ENCODE assay signal across 17 cellular contexts in genomic region chr6:33779895-33780294, GRCh38. TPM values are rescaled to one million over a fixed set of nuclear protein-coding genes. Genes with fewer than 3 reads are reported as not detected.
DNase-seq lines count a peak whose midpoint lies in the region; ATAC-seq, FAIRE-seq and TF ChIP-seq lines count a peak whose summit lies in the region.
"Had no signal": no experiment of that assay in that cellular context is flagged by ENCODE, and none has a peak within 500 bp of the region (broad histone marks: within the 10 kb centered on the region; RNA-seq: fewer than 3 reads in every experiment).

No MANE protein-coding gene starts in this region.

- intact Hi-C loops in endothelial cell of umbilical vein (cut with micrococcal nuclease): loop anchor here (2.0 to 5.0 kb wide), 2 partner anchors 61 to 457 kb away; partner anchors contain the start of gene HMGA1

- H3K4me3 ChIP-seq in endothelial cell of umbilical vein (replicated peaks in 1 of 3; ENCODE audit: insufficient read depth in 1 of 3, low read depth in 1 of 3, low read length in 3 of 3): no peak overlapping the region
- H3K4me3 ChIP-seq in neural progenitor cell: no peak overlapping the region
- H3K4me3 ChIP-seq: HAP-1 had no signal

- H3K36me3 ChIP-seq in endothelial cell of umbilical vein (ENCODE audit: control insufficient read depth in 2 of 2, extremely low read depth in 1 of 2, insufficient read depth in 2 of 2, low read length in 2 of 2): peaks cover 40 to 69% of the 10 kb centered on the region in 2 experiments
- H3K36me3 ChIP-seq in neural progenitor cell: no peaks in the 10 kb centered on the region

- POLR2A ChIA-PET in endothelial cell of umbilical vein (lab: Charles Lee): interaction anchor here (3.5 kb wide), 1 partner anchor 8 kb away, joined by 25 read pairs; no protein-coding TSS in a partner anchor

- peak overlapping the region; percentile 37; the same call in 1 of the 2 replicates for H3K27ac ChIP-seq in VCaP
- H3K27ac ChIP-seq in endothelial cell of umbilical vein (ENCODE audit: insufficient read depth, low read depth, low read length): peak overlapping the region; percentile 96
- no peak overlapping the region for H3K27ac ChIP-seq in neural progenitor cell

- H3K79me2 ChIP-seq in endothelial cell of umbilical vein (ENCODE audit: control insufficient read depth, insufficient read depth, low read length) (peaks cover 21% of the 10 kb centered on the region), neural progenitor cell (ENCODE audit: low read depth) (peaks cover 8% of the 10 kb centered on the region)

- TF ChIP-seq CTCF in VCaP (conservative IDR thresholded peaks at IDR 0.05) (no peak), endothelial cell of umbilical vein (IDR thresholded peaks at IDR 0.05; ENCODE audit: extremely low read depth in 1 of 2, insufficient read depth in 1 of 2, low read depth in 1 of 2, low read length in 2 of 2) (no peak), neural progenitor cell (IDR thresholded peaks at IDR 0.05) (no peak)

- no peak for TF ChIP-seq POLR2A in endothelial cell of umbilical vein (IDR thresholded peaks at IDR 0.05; ENCODE audit: low read depth, low read length)

- no TSS peak for BruUV-seq in endothelial cell of umbilical vein (replicated peaks; lab: Mats Ljungman, UMichigan)

- no peak overlapping the region for H2AFZ ChIP-seq in endothelial cell of umbilical vein (ENCODE audit: low read depth, low read length)
- H2AFZ ChIP-seq in neural progenitor cell (replicated peaks): no peak overlapping the region

- CTCF ChIA-PET in endothelial cell of umbilical vein (lab: Charles Lee): interaction anchor here (1.1 to 3.3 kb wide), 4 partner anchors 8 to 248 kb away, joined by 5 to 15 read pairs (median 8); partner anchors contain the start of gene LEMD2

- FAIRE-seq in HTR-8/SVneo (lab: Jason Lieb, UNC) (peak; percentile 13), endothelial cell of umbilical vein (lab: Jason Lieb, UNC) (peak; percentile 69)

- H3K27me3 ChIP-seq in endothelial cell of umbilical vein (ENCODE audit: control insufficient read depth in 2 of 2, insufficient read depth in 2 of 2, low read length in 2 of 2): no peaks in the 10 kb centered on the region
- H3K27me3 ChIP-seq in neural progenitor cell: no peaks in the 10 kb centered on the region

- H3K9ac ChIP-seq in endothelial cell of umbilical vein (replicated peaks; ENCODE audit: extremely low read depth, insufficient read depth, low read length) (no peak overlapping the region), neural progenitor cell (no peak overlapping the region)
- H3K9ac ChIP-seq: SK-N-SH had no signal

- H3K4me1 ChIP-seq in endothelial cell of umbilical vein (ENCODE audit: control insufficient read depth, extremely low read depth, insufficient read depth, low read length): peaks cover 42% of the 10 kb centered on the region
- H3K4me1 ChIP-seq in neural progenitor cell: peaks cover 45% of the 10 kb centered on the region

- peaks cover 7% of the 10 kb centered on the region for H3K27me3 Mint-ChIP-seq in neural progenitor cell (ENCODE audit: insufficient read depth, low read depth)

- dilution Hi-C loops in endothelial cell of umbilical vein (cut with MboI; ENCODE audit: extremely low pct_ligation_motif_present, low sequenced_read_pairs): no loop called here

- H3K9me3 ChIP-seq in endothelial cell of umbilical vein (replicated peaks; ENCODE audit: control insufficient read depth, insufficient read depth, low read length): no peaks in the 10 kb centered on the region
- H3K9me3 ChIP-seq in neural progenitor cell (ENCODE audit: low read depth): no peaks in the 10 kb centered on the region
- H3K9me3 ChIP-seq: HAP-1, SK-N-SH had no signal

- no peak overlapping the region for H3K27ac Mint-ChIP-seq in neural progenitor cell

- H4K20me1 ChIP-seq in endothelial cell of umbilical vein (replicated peaks; ENCODE audit: control insufficient read depth, extremely low read depth, insufficient read depth, low read length) (no peaks in the 10 kb centered on the region), neural progenitor cell (ENCODE audit: low read depth) (peaks cover 64% of the 10 kb centered on the region)

- peaks cover 58% of the 10 kb centered on the region for H3K36me3 Mint-ChIP-seq in neural progenitor cell

- H3K9me1 ChIP-seq in endothelial cell of umbilical vein (replicated peaks; ENCODE audit: control insufficient read depth, extremely low read depth, insufficient read depth, low read length): no peaks in the 10 kb centered on the region

- H3F3A ChIP-seq in neural progenitor cell (ENCODE audit: low read depth): peaks cover 47% of the 10 kb centered on the region

- H3K4me2 ChIP-seq in endothelial cell of umbilical vein (ENCODE audit: insufficient read depth, low read length) (peak overlapping the region; percentile 9), neural progenitor cell (no peak overlapping the region)

- ATAC-seq in stimulated activated naive CD8-positive, alpha-beta T cell treated with anti-CD3 and anti-CD28 coated beads, Interleukin-15, Interleukin-2, amounts not matched to agents 100 U/mL and 50 U/mL, for 24 hours: no peak
- no peak for ATAC-seq in GM19351 (IDR thresholded peaks at IDR 0.05; ENCODE audit: unreplicated experiment)

- DNase-seq in HTR-8/SVneo (ENCODE audit: insufficient read length, low spot score) (no peak), endothelial cell of umbilical vein (ENCODE audit: low read depth, low spot score) (no peak), neural progenitor cell (ENCODE audit: low spot score) (no peak), SW480 (ENCODE audit: low spot score) (no peak), foreskin melanocyte (no peak)
- no peak for DNase-seq in stimulated activated naive CD8-positive, alpha-beta T cell treated with anti-CD3 and anti-CD28 coated beads, Interleukin-15, Interleukin-2, amounts not matched to agents 100 U/mL and 50 U/mL, for 24 hours
- DNase-seq: DMS 273 treated with DMSO at 0.1 percent for 48 hours; NCI-H1436; NCI-H2081 treated with DMSO at 0.1 percent for 48 hours; NCI-H226; NCI-H69; NK-92 treated with Interleukin-12 subunit alpha and Interleukin-12 subunit beta, amount 100 ng/mL, for 24 hours had no signal

- H3K4me3 Mint-ChIP-seq in neural progenitor cell: peak overlapping the region; percentile 48

- H3K9me3 Mint-ChIP-seq in neural progenitor cell: no peaks in the 10 kb centered on the region

- H3K4me1 Mint-ChIP-seq in neural progenitor cell: peaks cover 75% of the 10 kb centered on the region

TF ChIP-seq in endothelial cell of umbilical vein, 7 proteins besides CTCF, POLR2A, EP300 and RAD21:
- no peak for TF ChIP-seq GATA2 (IDR thresholded peaks at IDR 0.05; ENCODE audit: insufficient read depth, insufficient read length, low read depth, low read length)
- TF ChIP-seq EZH2 (IDR thresholded peaks at IDR 0.05; ENCODE audit: borderline replicate concordance, low read depth, low read length, severe bottlenecking): no peak
- TF ChIP-seq FOS (IDR thresholded peaks at IDR 0.05; ENCODE audit: borderline replicate concordance, insufficient read depth, low read length): no peak
- no peak for TF ChIP-seq POLR2AphosphoS5 (IDR thresholded peaks at IDR 0.05; ENCODE audit: insufficient read depth, low read depth, low read length)
- TF ChIP-seq MYC (IDR thresholded peaks at IDR 0.05; ENCODE audit: low read depth, low read length): no peak
- TF ChIP-seq JUN (IDR thresholded peaks at IDR 0.05; ENCODE audit: borderline replicate concordance, insufficient read depth, insufficient read length, low read depth): no peak
- no peak for TF ChIP-seq MAX (IDR thresholded peaks at IDR 0.05; ENCODE audit: insufficient read depth, insufficient read length)

RNA-seq across cellular contexts. Expression of gene LEMD2, which starts 9.0 kb away (rescaled TPM):
- 81.8 and 84.3 TPM in 2 replicates for total RNA-seq in endothelial cell of umbilical vein
- 54.9 and 61.1 TPM in 2 replicates for polyA plus RNA-seq in endothelial cell of umbilical vein
- 51.9 and 65.9 TPM in 2 replicates for polyA plus RNA-seq in endothelial cell of umbilical vein (2011; cell fraction: cytosol; rRNA removed)
- polyA plus RNA-seq in endothelial cell of umbilical vein (2011; cell fraction: nucleus; rRNA removed): 178 and 190 TPM in 2 replicates
- 38.6 and 40.5 TPM in 2 replicates for polyA plus RNA-seq in endothelial cell of umbilical vein (2012)
- 75.4 and 78.6 TPM in 2 replicates for polyA minus RNA-seq in endothelial cell of umbilical vein
- polyA minus RNA-seq in endothelial cell of umbilical vein (2011; cell fraction: cytosol; rRNA and poly(A)+ RNA removed): 18.9 TPM
- polyA minus RNA-seq in endothelial cell of umbilical vein (2011; cell fraction: nucleus; rRNA and poly(A)+ RNA removed): 88.2 and 102 TPM in 2 replicates
- 31.8 and 53.4 TPM in 2 replicates for total RNA-seq in neural progenitor cell (ENCODE audit: low replicate concordance)

RNA-seq across cellular contexts. Expression of gene MLN, which starts 23.9 kb away (rescaled TPM):
- total RNA-seq in endothelial cell of umbilical vein: not detected in 2 replicates
- not detected in 2 replicates for polyA plus RNA-seq in endothelial cell of umbilical vein
- not detected in 2 replicates for polyA plus RNA-seq in endothelial cell of umbilical vein (2011; cell fraction: cytosol; rRNA removed)
- polyA plus RNA-seq in endothelial cell of umbilical vein (2011; cell fraction: nucleus; rRNA removed): not detected in 2 replicates
- polyA plus RNA-seq in endothelial cell of umbilical vein (2012): not detected in 2 replicates
- polyA minus RNA-seq in endothelial cell of umbilical vein: not detected in 2 replicates
- polyA minus RNA-seq in endothelial cell of umbilical vein (2011; cell fraction: cytosol; rRNA and poly(A)+ RNA removed): not detected
- not detected in 2 replicates for polyA minus RNA-seq in endothelial cell of umbilical vein (2011; cell fraction: nucleus; rRNA and poly(A)+ RNA removed)
- not detected in 2 replicates for total RNA-seq in neural progenitor cell (ENCODE audit: low replicate concordance)
- total RNA-seq: Daoy had no signal
- polyA plus RNA-seq: SK-N-SH had no signal

RNA-seq across cellular contexts. Expression of gene IP6K3, which starts 33.2 kb away (rescaled TPM):
- not detected in 2 replicates for total RNA-seq in endothelial cell of umbilical vein
- polyA plus RNA-seq in endothelial cell of umbilical vein: not detected in 2 replicates
- not detected in 2 replicates for polyA plus RNA-seq in endothelial cell of umbilical vein (2011; cell fraction: cytosol; rRNA removed)
- not detected in 2 replicates for polyA plus RNA-seq in endothelial cell of umbilical vein (2011; cell fraction: nucleus; rRNA removed)
- not detected in 2 replicates for polyA plus RNA-seq in endothelial cell of umbilical vein (2012)
- polyA minus RNA-seq in endothelial cell of umbilical vein: not detected in 2 replicates
- polyA minus RNA-seq in endothelial cell of umbilical vein (2011; cell fraction: cytosol; rRNA and poly(A)+ RNA removed): not detected
- polyA minus RNA-seq in endothelial cell of umbilical vein (2011; cell fraction: nucleus; rRNA and poly(A)+ RNA removed): not detected in 2 replicates
- 2.9 and 4.6 TPM in 2 replicates for total RNA-seq in neural progenitor cell (ENCODE audit: low replicate concordance)
- total RNA-seq: Daoy had no signal
